ENCODE assay signal across 1 cellular context in the genomic region with DNA sequence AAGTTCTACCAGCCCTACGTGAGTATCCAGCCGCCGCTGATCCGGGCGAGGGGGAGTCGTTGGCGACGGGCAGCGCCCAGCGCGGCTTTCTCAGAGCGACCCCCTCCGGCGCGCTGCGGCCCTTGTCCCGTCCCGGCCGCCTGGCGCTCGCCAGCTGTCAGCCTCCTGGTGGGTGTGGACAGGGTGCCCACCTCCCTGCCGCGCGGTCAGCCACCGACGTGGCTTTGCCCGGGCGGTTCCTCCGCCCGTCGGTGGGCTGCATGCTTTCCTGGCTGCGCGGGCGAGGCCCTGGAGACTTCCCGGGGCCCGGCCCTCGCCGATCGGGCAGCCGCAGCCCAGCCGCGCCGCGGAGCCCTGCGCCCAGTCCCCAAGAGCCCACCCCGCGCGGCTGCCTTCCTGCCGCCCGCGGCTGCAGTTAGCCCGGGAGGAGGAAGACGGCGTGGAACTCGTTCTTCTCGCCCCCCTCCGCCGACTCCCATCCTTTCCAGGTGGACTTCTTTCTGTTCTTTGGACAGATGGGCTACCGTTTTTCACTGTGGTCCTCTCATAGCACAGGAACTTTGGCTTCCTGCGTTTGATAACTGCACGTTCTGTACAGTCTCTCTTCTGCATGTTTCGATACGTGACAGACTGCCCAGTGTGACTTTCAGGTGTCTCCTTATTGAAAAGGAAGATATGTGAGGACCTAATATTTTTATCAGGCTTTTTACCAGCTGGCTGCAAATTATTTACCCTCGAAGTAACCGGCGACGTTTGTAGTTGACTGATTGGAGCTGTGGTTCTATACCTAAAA.
A peak's percentile ranks its signal among the peaks of the same experiment; 100 is the strongest.
TF ChIP-seq lines count a peak whose summit lies in the region.

No MANE protein-coding gene starts in this region.

TF ChIP-seq in GM12878, 131 proteins besides CTCF, POLR2A, EP300 and RAD21 (continues in another document):
- TF ChIP-seq CREM (IDR thresholded peaks at IDR 0.05; ENCODE audit: low read depth) (no peak), SIX5 (IDR thresholded peaks at IDR 0.05; ENCODE audit: low read depth, low read length, severe bottlenecking) (no peak), TCF12 (IDR thresholded peaks at IDR 0.05; ENCODE audit: low read depth, low read length) (no peak), FOS (IDR thresholded peaks at IDR 0.05; ENCODE audit: borderline replicate concordance, extremely low read depth, insufficient read length) (no peak), KAT2A (conservative IDR thresholded peaks at IDR 0.05; ENCODE audit: control insufficient read depth, low read depth, low read length) (no peak), ZBTB11 (CRISPR knock-in tag; IDR thresholded peaks at IDR 0.05) (no peak), ZNF207 (IDR thresholded peaks at IDR 0.05; ENCODE audit: borderline replicate concordance) (no peak), ZNF384 (IDR thresholded peaks at IDR 0.05; ENCODE audit: borderline replicate concordance, low read depth, low read length) (no peak), RUNX3 (IDR thresholded peaks at IDR 0.05; ENCODE audit: low read length) (no peak), BACH1 (IDR thresholded peaks at IDR 0.05; ENCODE audit: borderline replicate concordance) (peak; percentile 43; the same call in 1 of the 2 replicates), BCL3 (IDR thresholded peaks at IDR 0.05; ENCODE audit: borderline replicate concordance, insufficient read depth, low read depth, low read length, poor library complexity, severe bottlenecking) (peak; percentile 4), NRF1 (conservative IDR thresholded peaks at IDR 0.05; ENCODE audit: low read depth, low read length) (no peak), IKZF1 (conservative IDR thresholded peaks at IDR 0.05) (peak; percentile 81), LARP7 (IDR thresholded peaks at IDR 0.05) (peak; percentile 80), CHD1 (IDR thresholded peaks at IDR 0.05; ENCODE audit: low read depth, low read length) (no peak), DPF2 (IDR thresholded peaks at IDR 0.05) (peak; percentile 40), YBX1 (IDR thresholded peaks at IDR 0.05) (no peak), GABPA (IDR thresholded peaks at IDR 0.05; ENCODE audit: low read depth) (no peak), STAT3 (IDR thresholded peaks at IDR 0.05; ENCODE audit: low read depth, low read length) (no peak), GATAD2B (conservative IDR thresholded peaks at IDR 0.05; ENCODE audit: low read depth) (peak; percentile 80; the same call in 1 of the 2 replicates), NR2C2 (IDR thresholded peaks at IDR 0.05; ENCODE audit: borderline replicate concordance, control insufficient read depth, insufficient read length, low read depth) (no peak), SMAD1 (IDR thresholded peaks at IDR 0.05; ENCODE audit: low read depth, partially characterized antibody) (no peak), ZNF622 (IDR thresholded peaks at IDR 0.05) (no peak), NFXL1 (IDR thresholded peaks at IDR 0.05; ENCODE audit: borderline replicate concordance) (no peak), HDGF (IDR thresholded peaks at IDR 0.05) (no peak), IRF5 (IDR thresholded peaks at IDR 0.05; ENCODE audit: borderline replicate concordance) (no peak), ESRRA (IDR thresholded peaks at IDR 0.05; ENCODE audit: low read length) (no peak), STAT1 (conservative IDR thresholded peaks at IDR 0.05) (no peak), RELA (IDR thresholded peaks at IDR 0.05; ENCODE audit: borderline replicate concordance, partially characterized antibody) (no peak), BCL11A (IDR thresholded peaks at IDR 0.05; ENCODE audit: low read depth, low read length) (no peak), TCF3 (IDR thresholded peaks at IDR 0.05; ENCODE audit: borderline replicate concordance, insufficient read depth, low read depth, low read length) (peak; percentile 12; the same call in 1 of the 2 replicates), SKIL (IDR thresholded peaks at IDR 0.05; ENCODE audit: low read depth, poor library complexity, severe bottlenecking) (peak; percentile 46), KDM1A (IDR thresholded peaks at IDR 0.05; ENCODE audit: borderline replicate concordance) (no peak), ASH2L (IDR thresholded peaks at IDR 0.05; ENCODE audit: borderline replicate concordance, low read depth) (no peak)
- TF ChIP-seq, protein P1, sequence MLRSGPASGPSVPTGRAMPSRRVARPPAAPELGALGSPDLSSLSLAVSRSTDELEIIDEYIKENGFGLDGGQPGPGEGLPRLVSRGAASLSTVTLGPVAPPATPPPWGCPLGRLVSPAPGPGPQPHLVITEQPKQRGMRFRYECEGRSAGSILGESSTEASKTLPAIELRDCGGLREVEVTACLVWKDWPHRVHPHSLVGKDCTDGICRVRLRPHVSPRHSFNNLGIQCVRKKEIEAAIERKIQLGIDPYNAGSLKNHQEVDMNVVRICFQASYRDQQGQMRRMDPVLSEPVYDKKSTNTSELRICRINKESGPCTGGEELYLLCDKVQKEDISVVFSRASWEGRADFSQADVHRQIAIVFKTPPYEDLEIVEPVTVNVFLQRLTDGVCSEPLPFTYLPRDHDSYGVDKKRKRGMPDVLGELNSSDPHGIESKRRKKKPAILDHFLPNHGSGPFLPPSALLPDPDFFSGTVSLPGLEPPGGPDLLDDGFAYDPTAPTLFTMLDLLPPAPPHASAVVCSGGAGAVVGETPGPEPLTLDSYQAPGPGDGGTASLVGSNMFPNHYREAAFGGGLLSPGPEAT (IDR thresholded peaks at IDR 0.05; ENCODE audit: low read depth) = no peak
- TF ChIP-seq, protein P2, sequence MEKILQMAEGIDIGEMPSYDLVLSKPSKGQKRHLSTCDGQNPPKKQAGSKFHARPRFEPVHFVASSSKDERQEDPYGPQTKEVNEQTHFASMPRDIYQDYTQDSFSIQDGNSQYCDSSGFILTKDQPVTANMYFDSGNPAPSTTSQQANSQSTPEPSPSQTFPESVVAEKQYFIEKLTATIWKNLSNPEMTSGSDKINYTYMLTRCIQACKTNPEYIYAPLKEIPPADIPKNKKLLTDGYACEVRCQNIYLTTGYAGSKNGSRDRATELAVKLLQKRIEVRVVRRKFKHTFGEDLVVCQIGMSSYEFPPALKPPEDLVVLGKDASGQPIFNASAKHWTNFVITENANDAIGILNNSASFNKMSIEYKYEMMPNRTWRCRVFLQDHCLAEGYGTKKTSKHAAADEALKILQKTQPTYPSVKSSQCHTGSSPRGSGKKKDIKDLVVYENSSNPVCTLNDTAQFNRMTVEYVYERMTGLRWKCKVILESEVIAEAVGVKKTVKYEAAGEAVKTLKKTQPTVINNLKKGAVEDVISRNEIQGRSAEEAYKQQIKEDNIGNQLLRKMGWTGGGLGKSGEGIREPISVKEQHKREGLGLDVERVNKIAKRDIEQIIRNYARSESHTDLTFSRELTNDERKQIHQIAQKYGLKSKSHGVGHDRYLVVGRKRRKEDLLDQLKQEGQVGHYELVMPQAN (conservative IDR thresholded peaks at IDR 0.05) = peak; percentile 74
- TF ChIP-seq, protein P3, sequence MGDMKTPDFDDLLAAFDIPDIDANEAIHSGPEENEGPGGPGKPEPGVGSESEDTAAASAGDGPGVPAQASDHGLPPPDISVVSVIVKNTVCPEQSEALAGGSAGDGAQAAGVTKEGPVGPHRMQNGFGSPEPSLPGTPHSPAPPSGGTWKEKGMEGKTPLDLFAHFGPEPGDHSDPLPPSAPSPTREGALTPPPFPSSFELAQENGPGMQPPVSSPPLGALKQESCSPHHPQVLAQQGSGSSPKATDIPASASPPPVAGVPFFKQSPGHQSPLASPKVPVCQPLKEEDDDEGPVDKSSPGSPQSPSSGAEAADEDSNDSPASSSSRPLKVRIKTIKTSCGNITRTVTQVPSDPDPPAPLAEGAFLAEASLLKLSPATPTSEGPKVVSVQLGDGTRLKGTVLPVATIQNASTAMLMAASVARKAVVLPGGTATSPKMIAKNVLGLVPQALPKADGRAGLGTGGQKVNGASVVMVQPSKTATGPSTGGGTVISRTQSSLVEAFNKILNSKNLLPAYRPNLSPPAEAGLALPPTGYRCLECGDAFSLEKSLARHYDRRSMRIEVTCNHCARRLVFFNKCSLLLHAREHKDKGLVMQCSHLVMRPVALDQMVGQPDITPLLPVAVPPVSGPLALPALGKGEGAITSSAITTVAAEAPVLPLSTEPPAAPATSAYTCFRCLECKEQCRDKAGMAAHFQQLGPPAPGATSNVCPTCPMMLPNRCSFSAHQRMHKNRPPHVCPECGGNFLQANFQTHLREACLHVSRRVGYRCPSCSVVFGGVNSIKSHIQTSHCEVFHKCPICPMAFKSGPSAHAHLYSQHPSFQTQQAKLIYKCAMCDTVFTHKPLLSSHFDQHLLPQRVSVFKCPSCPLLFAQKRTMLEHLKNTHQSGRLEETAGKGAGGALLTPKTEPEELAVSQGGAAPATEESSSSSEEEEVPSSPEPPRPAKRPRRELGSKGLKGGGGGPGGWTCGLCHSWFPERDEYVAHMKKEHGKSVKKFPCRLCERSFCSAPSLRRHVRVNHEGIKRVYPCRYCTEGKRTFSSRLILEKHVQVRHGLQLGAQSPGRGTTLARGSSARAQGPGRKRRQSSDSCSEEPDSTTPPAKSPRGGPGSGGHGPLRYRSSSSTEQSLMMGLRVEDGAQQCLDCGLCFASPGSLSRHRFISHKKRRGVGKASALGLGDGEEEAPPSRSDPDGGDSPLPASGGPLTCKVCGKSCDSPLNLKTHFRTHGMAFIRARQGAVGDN (IDR thresholded peaks at IDR 0.05) = no peak
- TF ChIP-seq, protein P4, sequence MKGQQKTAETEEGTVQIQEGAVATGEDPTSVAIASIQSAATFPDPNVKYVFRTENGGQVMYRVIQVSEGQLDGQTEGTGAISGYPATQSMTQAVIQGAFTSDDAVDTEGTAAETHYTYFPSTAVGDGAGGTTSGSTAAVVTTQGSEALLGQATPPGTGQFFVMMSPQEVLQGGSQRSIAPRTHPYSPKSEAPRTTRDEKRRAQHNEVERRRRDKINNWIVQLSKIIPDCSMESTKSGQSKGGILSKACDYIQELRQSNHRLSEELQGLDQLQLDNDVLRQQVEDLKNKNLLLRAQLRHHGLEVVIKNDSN (IDR thresholded peaks at IDR 0.05; ENCODE audit: borderline replicate concordance, extremely low read length, insufficient read depth, low read depth, low read length) = no peak
- TF ChIP-seq, protein P5, sequence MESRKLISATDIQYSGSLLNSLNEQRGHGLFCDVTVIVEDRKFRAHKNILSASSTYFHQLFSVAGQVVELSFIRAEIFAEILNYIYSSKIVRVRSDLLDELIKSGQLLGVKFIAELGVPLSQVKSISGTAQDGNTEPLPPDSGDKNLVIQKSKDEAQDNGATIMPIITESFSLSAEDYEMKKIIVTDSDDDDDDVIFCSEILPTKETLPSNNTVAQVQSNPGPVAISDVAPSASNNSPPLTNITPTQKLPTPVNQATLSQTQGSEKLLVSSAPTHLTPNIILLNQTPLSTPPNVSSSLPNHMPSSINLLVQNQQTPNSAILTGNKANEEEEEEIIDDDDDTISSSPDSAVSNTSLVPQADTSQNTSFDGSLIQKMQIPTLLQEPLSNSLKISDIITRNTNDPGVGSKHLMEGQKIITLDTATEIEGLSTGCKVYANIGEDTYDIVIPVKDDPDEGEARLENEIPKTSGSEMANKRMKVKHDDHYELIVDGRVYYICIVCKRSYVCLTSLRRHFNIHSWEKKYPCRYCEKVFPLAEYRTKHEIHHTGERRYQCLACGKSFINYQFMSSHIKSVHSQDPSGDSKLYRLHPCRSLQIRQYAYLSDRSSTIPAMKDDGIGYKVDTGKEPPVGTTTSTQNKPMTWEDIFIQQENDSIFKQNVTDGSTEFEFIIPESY (IDR thresholded peaks at IDR 0.05) = no peak
